7 cellular contexts compared by ENCODE assay signal in the genomic region with DNA sequence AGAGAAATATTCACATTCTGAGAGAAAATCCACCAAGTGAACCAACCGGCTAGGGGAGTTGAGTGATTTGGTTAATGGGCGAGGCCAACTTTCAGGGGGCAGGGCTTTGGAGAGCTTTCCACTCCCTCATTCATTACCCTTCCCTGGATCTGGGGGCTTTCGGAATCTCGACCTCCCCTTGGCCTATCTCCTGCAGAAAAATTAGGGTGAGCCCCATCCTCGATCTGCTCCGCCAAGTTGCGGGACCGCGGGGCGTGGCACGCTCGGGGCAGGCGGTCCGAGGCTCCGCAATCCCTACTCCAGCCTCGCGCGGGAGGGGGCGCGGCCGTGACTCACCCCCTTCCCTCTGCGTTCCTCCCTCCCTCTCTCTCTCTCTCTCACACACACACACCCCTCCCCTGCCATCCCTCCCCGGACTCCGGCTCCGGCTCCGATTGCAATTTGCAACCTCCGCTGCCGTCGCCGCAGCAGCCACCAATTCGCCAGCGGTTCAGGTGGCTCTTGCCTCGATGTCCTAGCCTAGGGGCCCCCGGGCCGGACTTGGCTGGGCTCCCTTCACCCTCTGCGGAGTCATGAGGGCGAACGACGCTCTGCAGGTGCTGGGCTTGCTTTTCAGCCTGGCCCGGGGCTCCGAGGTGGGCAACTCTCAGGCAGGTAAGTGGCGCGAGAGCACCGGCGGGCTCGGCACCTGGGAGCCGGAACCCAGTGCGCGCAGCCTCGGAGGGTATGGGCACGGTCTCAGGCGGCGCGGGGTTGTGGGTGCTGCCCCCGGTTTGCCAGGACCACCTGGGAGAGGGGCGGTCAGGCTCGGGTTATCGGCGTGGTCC. TPM values are rescaled to one million over a fixed set of nuclear protein-coding genes. Genes with fewer than 3 reads are reported as not detected.
DNase-seq lines count a peak whose midpoint lies in the region; ATAC-seq and TF ChIP-seq lines count a peak whose summit lies in the region.

A gene (plus strand): TSS at position 437 of the 827 bp plus-strand sequence. CDS start 136 bp downstream, at position 573.

- ATAC-seq in IMR-90 (ENCODE audit: low read depth) = peak; percentile 89

- H2BK15ac ChIP-seq in IMR-90 (ENCODE audit: low read depth, low read length) = no peak within 1 kb of the TSS; the same call in 2 of the 3 replicates

- dilution Hi-C loops in IMR-90 (cut with HindIII; ENCODE audit: low sequenced_read_pairs, unreplicated experiment) = no loop called here

- H3K9me3 Mint-ChIP-seq in activated naive CD8-positive, alpha-beta T cell (ENCODE audit: low read depth) = no peaks in the 10 kb centered on the region
- H3K9me3 Mint-ChIP-seq in osteocyte (ENCODE audit: unreplicated experiment) = no peaks in the 10 kb centered on the region

- H2BK5ac ChIP-seq in IMR-90 (ENCODE audit: low read depth, low read length, poor library complexity, severe bottlenecking) = peak within 1 kb of the TSS; percentile 49

- H3K9ac ChIP-seq in IMR-90 (ENCODE audit: low read depth, low read length) (peak within 1 kb of the TSS; percentile 66; the same call in 1 of the 2 replicates), SK-N-MC (ENCODE audit: insufficient read length) (peak within 1 kb of the TSS; percentile 61)

- H3K27me3 ChIP-seq in IMR-90 (ENCODE audit: control insufficient read depth, insufficient read depth, low read length) (peaks cover 38% of the 10 kb centered on the region), thyroid gland (no peaks in the 10 kb centered on the region)

- no peak within 1 kb of the TSS for H3K18ac ChIP-seq in IMR-90 (ENCODE audit: low read depth, low read length)

- 2% methylated on average over 19 of the region's 59 CpGs; no CpG with 5 or more reads in 1 of the 2 experiments for WGBS in IMR-90 (ENCODE audit: extremely low coverage in 2 of 2, insufficient read length in 1 of 2), 2 experiments
- WGBS in thyroid gland, 2 donors = 0 to 1% methylated on average over 19 to 33 of the region's 59 CpGs

- peaks cover 4% of the 10 kb centered on the region; the same call in 1 of the 2 replicates for H3K4me1 ChIP-seq in IMR-90 (ENCODE audit: control insufficient read depth, insufficient read depth, low read length)
- peaks cover 3 to 12% of the 10 kb centered on the region in 2 donors for H3K4me1 ChIP-seq in thyroid gland

- peak within 1 kb of the TSS; percentile 86 for H2AK9ac ChIP-seq in IMR-90 (replicated peaks; ENCODE audit: low read depth, low read length, poor library complexity)

- TF ChIP-seq CTCF in GM13976 (IDR thresholded peaks at IDR 0.05; ENCODE audit: borderline replicate concordance, control extremely low read depth, extremely low read depth, insufficient read depth, missing control alignments) (no peak), IMR-90 (conservative IDR thresholded peaks at IDR 0.05; ENCODE audit: low read depth, low read length) (peak; percentile 19; the same call in 1 of the 2 replicates), osteocyte (IDR thresholded peaks at IDR 0.05) (no peak), thyroid gland (IDR thresholded peaks at IDR 0.05) (peak in 2 of 6 experiments; percentile 15 to 24)

- no peak within 1 kb of the TSS for H3K56ac ChIP-seq in IMR-90 (ENCODE audit: extremely low read depth, insufficient read depth, low read length)

- H3K14ac ChIP-seq in IMR-90 (replicated peaks; ENCODE audit: low read depth, low read length) = 0 out of 2 replicates have a peak within 1 kb of the TSS, but pooled peaks have one; percentile 61

- H3K4me1 Mint-ChIP-seq in activated naive CD8-positive, alpha-beta T cell (ENCODE audit: low read depth) = peaks cover 9% of the 10 kb centered on the region
- H3K4me1 Mint-ChIP-seq in osteocyte (ENCODE audit: unreplicated experiment) = peaks cover 7% of the 10 kb centered on the region

- peak within 1 kb of the TSS; percentile 100 for H2AFZ ChIP-seq in IMR-90 (replicated peaks; ENCODE audit: low read length, poor library complexity)

- H4K20me1 ChIP-seq in IMR-90 (ENCODE audit: insufficient read depth, low read length) = no peaks in the 10 kb centered on the region; the same call in 1 of the 2 replicates

- H3K4me3 ChIP-seq in IMR-90 (ENCODE audit: insufficient read depth, low read depth, low read length) (peak within 1 kb of the TSS; percentile 67), SK-N-MC (peak within 1 kb of the TSS; percentile 93), thyroid gland (replicated peaks in 1 of 3) (peak within 1 kb of the TSS; percentile 64 to 71 (median 68))

- H3K4me3 Mint-ChIP-seq in activated naive CD8-positive, alpha-beta T cell = peak within 1 kb of the TSS; percentile 82
- peak within 1 kb of the TSS; percentile 76 for H3K4me3 Mint-ChIP-seq in osteocyte (ENCODE audit: unreplicated experiment)

- H2BK120ac ChIP-seq in IMR-90 (ENCODE audit: low read depth, low read length) = no peak within 1 kb of the TSS; the same call in 1 of the 2 replicates

- no peak within 1 kb of the TSS for H2AK5ac ChIP-seq in IMR-90 (ENCODE audit: low read depth, low read length)

- DNase-seq in GM13976 (ENCODE audit: low spot score) (peak; percentile 77), IMR-90 (peak; percentile 81), SK-N-MC (ENCODE audit: low read depth, low spot score) (no peak), head of caudate nucleus (peak; percentile 65 to 94 (median 84)), osteocyte (ENCODE audit: extremely low spot score, unreplicated experiment) (peak; percentile 88), thyroid gland (peak; percentile 84 to 86)

- H3K9me1 ChIP-seq in IMR-90 (ENCODE audit: insufficient read depth, low read length) = 0 out of 2 replicates have a peak, but pooled peaks cover 3% of the 10 kb centered on the region

- H3K9me3 ChIP-seq in IMR-90 (ENCODE audit: control insufficient read depth, insufficient read depth, low read length) = no peaks in the 10 kb centered on the region
- H3K9me3 ChIP-seq in SK-N-MC (ENCODE audit: low read depth, low read length) = no peaks in the 10 kb centered on the region
- H3K9me3 ChIP-seq in thyroid gland = no peaks in the 10 kb centered on the region

- no TSS peak for BruUV-seq in IMR-90 (replicated peaks; lab: Mats Ljungman, UMichigan)

- no peaks in the 10 kb centered on the region for H3K27me3 Mint-ChIP-seq in activated naive CD8-positive, alpha-beta T cell
- H3K27me3 Mint-ChIP-seq in osteocyte (ENCODE audit: unreplicated experiment) = no peaks in the 10 kb centered on the region

- H3K36me3 ChIP-seq in IMR-90 (ENCODE audit: control insufficient read depth, insufficient read depth, low read length) = no peaks in the 10 kb centered on the region
- no peaks in the 10 kb centered on the region for H3K36me3 ChIP-seq in SK-N-MC (ENCODE audit: insufficient read depth, low read length)
- no peaks in the 10 kb centered on the region for H3K36me3 ChIP-seq in thyroid gland

- no peak within 1 kb of the TSS for H3K27ac Mint-ChIP-seq in activated naive CD8-positive, alpha-beta T cell
- H3K27ac Mint-ChIP-seq in osteocyte (ENCODE audit: unreplicated experiment) = peak within 1 kb of the TSS; percentile 85

- CTCF ChIA-PET in IMR-90 (lab: Yijun Ruan, JAX) = interaction anchor here (0.6 to 1.4 kb wide), 5 partner anchors 10 to 38 kb away, joined by 3 to 4 read pairs (median 3); a partner anchor contains a TSS

- no peak within 1 kb of the TSS for H4K5ac ChIP-seq in IMR-90 (ENCODE audit: low read depth, low read length)

- H3K79me1 ChIP-seq in IMR-90 (ENCODE audit: low read depth in 1 of 2, low read length in 2 of 2) = no peaks in the 10 kb centered on the region

- no peak for TF ChIP-seq RAD21 in IMR-90 (IDR thresholded peaks at IDR 0.05; ENCODE audit: low read length)

- intact Hi-C loops in IMR-90 (cut with micrococcal nuclease) (loop anchor here (1.0 to 2.0 kb wide), 2 partner anchors 24 to 33 kb away; a partner anchor contains a TSS), head of caudate nucleus (cut with DNase I) (no loop called here), thyroid gland (cut with DNase I) (no loop called here)

- H3K4me2 ChIP-seq in IMR-90 (ENCODE audit: low read depth, low read length) = peak within 1 kb of the TSS; percentile 96

- H4K91ac ChIP-seq in IMR-90 (ENCODE audit: insufficient read depth, low read depth, low read length) = no peak within 1 kb of the TSS; the same call in 1 of the 2 replicates

- H3K36me3 Mint-ChIP-seq in activated naive CD8-positive, alpha-beta T cell = no peaks in the 10 kb centered on the region
- H3K36me3 Mint-ChIP-seq in osteocyte (ENCODE audit: unreplicated experiment) = no peaks in the 10 kb centered on the region

- peak within 1 kb of the TSS; percentile 76; the same call in 1 of the 2 replicates for H3K4ac ChIP-seq in IMR-90 (ENCODE audit: low read depth, low read length)

- peak within 1 kb of the TSS; percentile 47; the same call in 1 of the 2 replicates for H3K27ac ChIP-seq in IMR-90 (ENCODE audit: insufficient read depth, low read length)
- no peak within 1 kb of the TSS for H3K27ac ChIP-seq in SK-N-MC
- peak within 1 kb of the TSS; percentile 83 to 91 (median 88) for H3K27ac ChIP-seq in thyroid gland

- in situ Hi-C loops in GM13976 (cut with MboI; ENCODE audit: low sequenced_read_pairs, unreplicated experiment) (no loop called here), IMR-90 (cut with MboI; ENCODE audit: low sequenced_read_pairs) (no loop called here)

- H4K8ac ChIP-seq in IMR-90 (ENCODE audit: low read depth in 2 of 2, low read length in 2 of 2) = peak within 1 kb of the TSS in 1 of 2 experiments; percentile 90; a peak in 2 of 4 replicates

- peak within 1 kb of the TSS; percentile 84; the same call in 1 of the 2 replicates for H3K23ac ChIP-seq in IMR-90 (ENCODE audit: low read depth, low read length)

- H2BK20ac ChIP-seq in IMR-90 (ENCODE audit: low read depth, low read length) = no peak within 1 kb of the TSS; the same call in 1 of the 2 replicates

- POLR2A ChIA-PET in IMR-90 (lab: Charles Lee; ENCODE audit: unreplicated experiment) = no interaction called here

- no peak for TF ChIP-seq POLR2A in IMR-90 (IDR thresholded peaks at IDR 0.05; ENCODE audit: low read depth, low read length)
- TF ChIP-seq POLR2A in thyroid gland (IDR thresholded peaks at IDR 0.05) = peak; percentile 27 to 44

TF ChIP-seq in IMR-90, 13 proteins besides CTCF, POLR2A, EP300 and RAD21:
- TF ChIP-seq MAZ (IDR thresholded peaks at IDR 0.05; ENCODE audit: borderline replicate concordance, low read depth, low read length) (peak; percentile 99), MXI1 (IDR thresholded peaks at IDR 0.05; ENCODE audit: borderline replicate concordance, low read depth, low read length) (peak; percentile 81), CEBPB (IDR thresholded peaks at IDR 0.05; ENCODE audit: low read depth, low read length) (no peak), FOS (IDR thresholded peaks at IDR 0.05; ENCODE audit: low read depth, low read length) (peak; percentile 80), RFX5 (IDR thresholded peaks at IDR 0.05; ENCODE audit: low read depth, low read length) (no peak), NFE2L2 (IDR thresholded peaks at IDR 0.05; ENCODE audit: low read depth, low read length) (no peak), BHLHE40 (IDR thresholded peaks at IDR 0.05; ENCODE audit: low read depth, low read length) (peak; percentile 58; the same call in 1 of the 2 replicates)
TF ChIP-seq in IMR-90: peak in this region for 4.

RNA-seq across cellular contexts. Expression of the gene that starts here (rescaled TPM):
- total RNA-seq in IMR-90 (2012; rRNA removed) = 2.2 and 2.5 TPM in 2 replicates
- polyA plus RNA-seq in IMR-90 (2012; rRNA removed) = 1.4 and 1.5 TPM in 2 replicates
- 0.76 and 1.7 TPM in 2 replicates for polyA plus RNA-seq in IMR-90 (2012; cell fraction: cytosol; rRNA removed)
- 0.81 and 1.8 TPM in 2 replicates for polyA plus RNA-seq in IMR-90 (2012; cell fraction: nucleus; rRNA removed; ENCODE audit: low replicate concordance)
- total RNA-seq in osteocyte = 0.97 and 1.2 TPM in 2 replicates
- total RNA-seq in thyroid gland = 10 to 100 TPM; 14.7 to 30.0 (median 20.4) TPM
